Comparison of ENCODE assay signal across 22 cellular contexts in the genomic region with DNA sequence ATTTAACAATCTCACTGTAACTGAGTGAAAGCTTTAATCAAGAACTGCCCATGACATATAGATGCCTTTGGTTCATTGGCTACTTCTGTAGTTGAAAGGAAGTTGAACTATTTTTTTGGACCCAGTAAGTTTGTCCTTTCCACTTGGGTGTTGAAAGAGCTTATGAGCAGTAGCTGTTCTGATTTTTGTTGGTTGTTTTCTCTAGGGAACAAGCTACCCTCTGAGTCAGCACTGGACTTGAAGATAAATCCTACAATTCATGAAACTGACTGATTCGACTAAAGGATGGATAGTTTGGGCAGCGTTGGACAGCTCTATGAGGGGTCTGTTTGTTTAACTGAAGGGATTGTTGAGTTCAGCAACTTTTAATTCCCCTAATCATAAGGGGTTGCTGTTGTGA.
A peak's percentile ranks its signal among the peaks of the same experiment; 100 is the strongest.
DNase-seq lines count a peak whose midpoint lies in the region; ATAC-seq, FAIRE-seq and TF ChIP-seq lines count a peak whose summit lies in the region.
"Had no signal": no experiment of that assay in that cellular context is flagged by ENCODE, and none has a peak within 500 bp of the region (broad histone marks: within the 10 kb centered on the region; RNA-seq: fewer than 3 reads in every experiment).

No MANE protein-coding gene starts in this region.

- H3K36me3 ChIP-seq in left ventricle myocardium inferior (peaks cover 29% of the 10 kb centered on the region), GM12878 (ENCODE audit: control insufficient read depth in 2 of 2, insufficient read depth in 2 of 2, low read length in 1 of 2) (peaks cover 0 to 8% of the 10 kb centered on the region in 2 experiments; a peak in 2 of 4 replicates), iPS-18a (ENCODE audit: control insufficient read depth, low read depth, low read length) (peaks cover 14% of the 10 kb centered on the region), BE2C (no peaks in the 10 kb centered on the region)

- no TSS peak for BruUV-seq in GM12878 (replicated peaks; lab: Mats Ljungman, UMichigan)

- no peaks in the 10 kb centered on the region for H4K20me1 ChIP-seq in GM12878 (ENCODE audit: control insufficient read depth, insufficient read depth)

- H3K27ac Mint-ChIP-seq in type B pancreatic cell: peak overlapping the region; percentile 36

- CTCF ChIA-PET in GM12878 (lab: Yijun Ruan, JAX): interaction anchor here (0.6 to 1.9 kb wide), 6 partner anchors 8 to 562 kb away, joined by 3 to 7 read pairs (median 3); no protein-coding TSS in a partner anchor

- ATAC-seq in Right ventricle myocardium superior (ENCODE audit: poor library complexity) (peak; percentile 62), GM12878 (no peak)
- ATAC-seq: A549; activated CD4-positive, CD25-positive, alpha-beta regulatory T cell treated with anti-CD3 and anti-CD28 coated beads, Interleukin-2, amount 50 U/mL, for 24 hours; K562; left colon had no signal

- H3K27me3 Mint-ChIP-seq in type B pancreatic cell: no peaks in the 10 kb centered on the region
- H3K27me3 Mint-ChIP-seq: central memory CD8-positive, alpha-beta T cell had no signal

- RAD21 ChIA-PET in GM12878 (lab: Charles Lee; ENCODE audit: unreplicated experiment): no interaction called here

- peaks cover 7% of the 10 kb centered on the region for H3K4me1 Mint-ChIP-seq in type B pancreatic cell (ENCODE audit: unreplicated experiment)

- H3K36me3 Mint-ChIP-seq in type B pancreatic cell: peaks cover 23% of the 10 kb centered on the region

- H3K4me3 ChIP-seq in left ventricle myocardium inferior (no peak overlapping the region), GM12878 (no peak overlapping the region), iPS-18a (ENCODE audit: low read length) (no peak overlapping the region), BE2C (ENCODE audit: low read depth, low read length) (no peak overlapping the region)
- H3K4me3 ChIP-seq: A549, heart right ventricle, K562, sigmoid colon had no signal

- H3K27ac ChIP-seq in left ventricle myocardium inferior (replicated peaks) (no peak overlapping the region), GM12878 (ENCODE audit: control insufficient read depth, insufficient read depth) (no peak overlapping the region), iPS-18a (ENCODE audit: low read length) (peak overlapping the region; percentile 37)
- H3K27ac ChIP-seq: A549, heart right ventricle, sigmoid colon had no signal

- H3K27me3 ChIP-seq in left ventricle myocardium inferior (ENCODE audit: low read depth) (no peaks in the 10 kb centered on the region), GM12878 (replicated peaks in 1 of 2; ENCODE audit: control insufficient read depth in 2 of 2, insufficient read depth in 2 of 2, low read length in 1 of 2) (no peaks in the 10 kb centered on the region), iPS-18a (ENCODE audit: control insufficient read depth, insufficient read depth, low read length) (no peaks in the 10 kb centered on the region), BE2C (no peaks in the 10 kb centered on the region)
- H3K27me3 ChIP-seq: heart right ventricle, sigmoid colon had no signal

- WGBS in GM12878 (ENCODE audit: insufficient coverage, insufficient replicate concordance, low lambda C conversion rate, missing lambda C conversion rate): 100% methylated on average over 2 of the region's 2 CpGs

- intact Hi-C loops in Right ventricle myocardium superior (cut with DNase I) (no loop called here), left ventricle myocardium inferior (cut with micrococcal nuclease) (no loop called here), GM12878 (cut with micrococcal nuclease; ENCODE audit: unreplicated experiment) (no loop called here)

- no peak for TF ChIP-seq CTCF in left ventricle myocardium inferior (IDR thresholded peaks at IDR 0.05; ENCODE audit: borderline replicate concordance)
- no peak for TF ChIP-seq CTCF in GM12878 (IDR thresholded peaks at IDR 0.05 in 2 of 3, conservative IDR thresholded peaks at IDR 0.05 in 1 of 3; ENCODE audit: control insufficient read depth in 2 of 3, extremely low read depth in 1 of 3, insufficient read depth in 1 of 3, low read depth in 3 of 3, low read length in 3 of 3)
- TF ChIP-seq CTCF in type B pancreatic cell (conservative IDR thresholded peaks at IDR 0.05): no peak
- no peak for TF ChIP-seq CTCF in BE2C (IDR thresholded peaks at IDR 0.05; ENCODE audit: low read depth, low read length)

- TF ChIP-seq EP300 in GM12878 (IDR thresholded peaks at IDR 0.05; ENCODE audit: borderline replicate concordance in 1 of 2, control insufficient read depth in 1 of 2, low read depth in 2 of 2, low read length in 2 of 2): no peak

- no peak for TF ChIP-seq RAD21 in GM12878 (IDR thresholded peaks at IDR 0.05; ENCODE audit: insufficient read depth, low read depth, low read length)

- H3K9ac ChIP-seq in GM12878 (ENCODE audit: control insufficient read depth, insufficient read depth, low read length) (no peak overlapping the region), iPS-18a (ENCODE audit: low read length) (no peak overlapping the region)

- SMC1A ChIA-PET in GM12878 (lab: Charles Lee; ENCODE audit: uncharacterized antibody, unreplicated experiment): interaction anchor here (1.2 to 2.1 kb wide), 3 partner anchors 11 to 49 kb away, joined by 3 to 6 read pairs (median 5); no protein-coding TSS in a partner anchor

- H3K9me3 Mint-ChIP-seq in type B pancreatic cell: no peaks in the 10 kb centered on the region
- H3K9me3 Mint-ChIP-seq: central memory CD8-positive, alpha-beta T cell had no signal

- H3K4me2 ChIP-seq in GM12878 (ENCODE audit: control insufficient read depth, insufficient read depth): no peak overlapping the region
- H3K4me2 ChIP-seq: A549 had no signal

- H3K9me3 ChIP-seq in left ventricle myocardium inferior (replicated peaks) (no peaks in the 10 kb centered on the region), GM12878 (replicated peaks; ENCODE audit: control insufficient read depth, insufficient read depth, low read length) (no peaks in the 10 kb centered on the region), iPS-18a (ENCODE audit: control insufficient read depth, low read depth, low read length) (no peaks in the 10 kb centered on the region), BE2C (no peaks in the 10 kb centered on the region)
- H3K9me3 ChIP-seq: A549, heart right ventricle, sigmoid colon had no signal

- no peak overlapping the region for H2AFZ ChIP-seq in GM12878 (ENCODE audit: control insufficient read depth, low read depth, low read length)

- POLR2A ChIA-PET in GM12878 (lab: Charles Lee): interaction anchor here (0.7 kb wide), 1 partner anchor 122 kb away, joined by 3 read pairs; no protein-coding TSS in a partner anchor

- no peak overlapping the region for H3K4me3 Mint-ChIP-seq in type B pancreatic cell
- H3K4me3 Mint-ChIP-seq: central memory CD8-positive, alpha-beta T cell had no signal

- H3K4me1 ChIP-seq in left ventricle myocardium inferior: no peaks in the 10 kb centered on the region
- no peaks in the 10 kb centered on the region for H3K4me1 ChIP-seq in GM12878 (ENCODE audit: control insufficient read depth, insufficient read depth, low read length)
- H3K4me1 ChIP-seq in iPS-18a (ENCODE audit: control insufficient read depth, low read depth, low read length): peaks cover 44% of the 10 kb centered on the region
- H3K4me1 ChIP-seq in BE2C: no peaks in the 10 kb centered on the region
- H3K4me1 ChIP-seq: A549, sigmoid colon had no signal

- H3K79me2 ChIP-seq in GM12878 (ENCODE audit: control insufficient read depth, insufficient read depth, low read length): no peaks in the 10 kb centered on the region

- peak; percentile 38 for FAIRE-seq in GM12878 (lab: Jason Lieb, UNC)
- FAIRE-seq: A549, D721Med, K562, urothelium cell line had no signal

- in situ Hi-C loops in GM12878 (cut with MboI): no loop called here

- DNase-seq in Right ventricle myocardium superior (no peak), left ventricle myocardium inferior (no peak), GM12878 (ENCODE audit: low read depth, low spot score) (no peak), type B pancreatic cell (ENCODE audit: extremely low spot score, unreplicated experiment) (no peak), NCI-H226 (no peak), BE2C (no peak), C1 segment of cervical spinal cord (lab: John Stamatoyannopoulos, UW) (no peak)
- DNase-seq: activated CD8-positive, alpha-beta memory T cell treated with anti-CD3 and anti-CD28 coated beads, Interleukin-2, amount 50 U/mL, for 4 hours; activated naive CD4-positive, alpha-beta T cell treated with anti-CD3 and anti-CD28 coated beads, Interleukin-2, amount 50 U/mL, for 16 hours; heart right ventricle; left colon; NCI-H1436 treated with DMSO at 0.1 percent for 48 hours; NCI-H526; sigmoid colon; stimulated activated naive CD4-positive, alpha-beta T cell had no signal

- no peak for TF ChIP-seq POLR2A in GM12878 (IDR thresholded peaks at IDR 0.05; ENCODE audit: low read depth, low read length)

TF ChIP-seq in GM12878, 131 proteins besides CTCF, POLR2A, EP300 and RAD21 (continues in another document):
- no peak for TF ChIP-seq SUPT20H (IDR thresholded peaks at IDR 0.05; ENCODE audit: borderline replicate concordance, control insufficient read depth, low read depth, low read length)
- TF ChIP-seq ZNF592 (IDR thresholded peaks at IDR 0.05): no peak
